Comparison of ENCODE assay signal across 9 cellular contexts in the genomic region with DNA sequence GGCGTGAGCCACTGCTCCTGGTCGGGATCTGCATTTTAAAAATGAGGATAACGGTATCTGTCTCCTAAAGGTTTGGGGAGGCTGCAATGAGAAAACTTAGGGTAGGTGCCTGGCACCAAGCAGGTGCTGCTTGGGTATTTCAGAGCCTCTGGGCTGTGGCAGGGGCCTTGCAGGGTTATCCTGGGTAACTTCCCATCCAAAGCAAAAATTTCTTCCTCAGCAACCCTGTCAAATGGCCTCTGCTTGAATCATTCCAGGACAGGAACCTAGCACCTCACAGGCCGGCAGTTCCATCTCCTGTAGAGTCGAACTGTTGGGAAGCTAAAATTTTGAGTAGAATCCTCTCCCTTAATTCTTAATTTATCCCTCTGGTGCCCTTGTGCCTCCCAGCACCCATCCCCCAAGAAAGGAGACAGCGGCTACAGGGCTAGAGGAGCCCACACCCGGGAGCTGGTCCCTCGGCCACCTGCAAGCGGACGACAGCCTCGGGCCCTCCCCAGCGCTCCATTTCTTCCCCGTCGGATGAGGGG. TPM values are rescaled to one million over a fixed set of nuclear protein-coding genes. Genes with fewer than 3 reads are reported as not detected.
DNase-seq lines count a peak whose midpoint lies in the region; ATAC-seq and TF ChIP-seq lines count a peak whose summit lies in the region.
"Had no signal": no experiment of that assay in that cellular context is flagged by ENCODE, and none has a peak within 500 bp of the region (broad histone marks: within the 10 kb centered on the region; RNA-seq: fewer than 3 reads in every experiment).

No MANE protein-coding gene starts in this region.

- no peak for ATAC-seq in activated CD4-positive, alpha-beta T cell treated with anti-CD3 and anti-CD28 coated beads for 36 hours
- ATAC-seq in stimulated activated memory B cell treated with anti-CD40 and anti-IgM and Interleukin-4, amounts not matched to agents 10 μg/mL and 1 μg/mL and 100 μg/mL, for 72 hours = no peak
- ATAC-seq in GM19455 (IDR thresholded peaks at IDR 0.05; ENCODE audit: unreplicated experiment) (no peak), omental fat pad (ENCODE audit: low FRiP score) (no peak)

- H3K4me1 Mint-ChIP-seq in activated CD4-positive, alpha-beta T cell treated with anti-CD3 and anti-CD28 coated beads for 36 hours = peaks cover 12% of the 10 kb centered on the region
- peaks cover 15% of the 10 kb centered on the region for H3K4me1 Mint-ChIP-seq in stimulated activated memory B cell treated with anti-CD40 and anti-IgM and Interleukin-4, amounts not matched to agents 10 μg/mL and 1 μg/mL and 100 μg/mL, for 72 hours

- no peaks in the 10 kb centered on the region for H3K9me3 Mint-ChIP-seq in activated CD4-positive, alpha-beta T cell treated with anti-CD3 and anti-CD28 coated beads for 36 hours (ENCODE audit: low read depth)
- no peaks in the 10 kb centered on the region for H3K9me3 Mint-ChIP-seq in stimulated activated memory B cell treated with anti-CD40 and anti-IgM and Interleukin-4, amounts not matched to agents 10 μg/mL and 1 μg/mL and 100 μg/mL, for 72 hours

- H3K27ac ChIP-seq in WERI-Rb-1 = no peak overlapping the region
- H3K27ac ChIP-seq in iPS DF 6.9 (ENCODE audit: low read length) = no peak overlapping the region

- H3K36me3 ChIP-seq in WERI-Rb-1 (no peaks in the 10 kb centered on the region), iPS DF 6.9 (ENCODE audit: control insufficient read depth, insufficient read depth, low read length) (no peaks in the 10 kb centered on the region)

- H3K36me3 Mint-ChIP-seq in activated CD4-positive, alpha-beta T cell treated with anti-CD3 and anti-CD28 coated beads for 36 hours (ENCODE audit: low read depth) = no peaks in the 10 kb centered on the region
- H3K36me3 Mint-ChIP-seq in stimulated activated memory B cell treated with anti-CD40 and anti-IgM and Interleukin-4, amounts not matched to agents 10 μg/mL and 1 μg/mL and 100 μg/mL, for 72 hours = no peaks in the 10 kb centered on the region

- H3K27me3 Mint-ChIP-seq in activated CD4-positive, alpha-beta T cell treated with anti-CD3 and anti-CD28 coated beads for 36 hours = peaks cover 19% of the 10 kb centered on the region
- peaks cover 40% of the 10 kb centered on the region for H3K27me3 Mint-ChIP-seq in stimulated activated memory B cell treated with anti-CD40 and anti-IgM and Interleukin-4, amounts not matched to agents 10 μg/mL and 1 μg/mL and 100 μg/mL, for 72 hours

- H3K27me3 ChIP-seq in WERI-Rb-1 (ENCODE audit: insufficient read depth, low read depth, severe bottlenecking) (no peaks in the 10 kb centered on the region), iPS DF 6.9 (ENCODE audit: control insufficient read depth, insufficient read depth, low read length) (peaks cover 11% of the 10 kb centered on the region)

- H3K4me3 ChIP-seq in WERI-Rb-1 (ENCODE audit: low read depth, low read length) = peak overlapping the region; percentile 75
- H3K4me3 ChIP-seq in iPS DF 6.9 (ENCODE audit: low read length) = peak overlapping the region; percentile 34; the same call in 1 of the 2 replicates

- no peaks in the 10 kb centered on the region for H3K9me3 ChIP-seq in WERI-Rb-1 (ENCODE audit: severe bottlenecking)
- H3K9me3 ChIP-seq in iPS DF 6.9 (ENCODE audit: control insufficient read depth, insufficient read depth, low read length) = no peaks in the 10 kb centered on the region

- no peak for DNase-seq in activated CD4-positive, alpha-beta T cell treated with anti-CD3 and anti-CD28 coated beads for 36 hours
- no peak for DNase-seq in activated CD4-positive, alpha-beta T cell treated with anti-CD3 and anti-CD28 coated beads, Interleukin-2, amount 50 U/mL, for 4 hours
- DNase-seq in WERI-Rb-1 (no peak), iPS DF 6.9 (ENCODE audit: low read depth, low spot score) (no peak), HEK293T (ENCODE audit: extremely low spot score) (no peak), omental fat pad (ENCODE audit: low spot score) (no peak)

- peak overlapping the region; percentile 64 for H3K4me3 Mint-ChIP-seq in activated CD4-positive, alpha-beta T cell treated with anti-CD3 and anti-CD28 coated beads for 36 hours
- H3K4me3 Mint-ChIP-seq in stimulated activated memory B cell treated with anti-CD40 and anti-IgM and Interleukin-4, amounts not matched to agents 10 μg/mL and 1 μg/mL and 100 μg/mL, for 72 hours = peak overlapping the region; percentile 42

- POLR2A ChIA-PET in activated CD4-positive, alpha-beta T cell treated with anti-CD3 and anti-CD28 coated beads for 36 hours (lab: Charles Lee) = no interaction called here
- POLR2A ChIA-PET in HEK293T (lab: Yijun Ruan, JAX) = no interaction called here

- intact Hi-C loops in activated CD4-positive, alpha-beta T cell treated with anti-CD3 and anti-CD28 coated beads for 36 hours (cut with DNase I, micrococcal nuclease) = no loop called here

- WGBS in iPS DF 6.9 (ENCODE audit: insufficient coverage, insufficient read length) = no CpG with 5 or more reads among the region's 14 CpGs

- peaks cover 3% of the 10 kb centered on the region for H3K4me1 ChIP-seq in iPS DF 6.9 (ENCODE audit: control insufficient read depth, insufficient read depth, low read length)

- no peak for TF ChIP-seq CTCF in WERI-Rb-1 (IDR thresholded peaks at IDR 0.05; ENCODE audit: low read depth, low read length)
- no peak for TF ChIP-seq CTCF in omental fat pad (IDR thresholded peaks at IDR 0.05)

- CTCF ChIA-PET in activated CD4-positive, alpha-beta T cell treated with anti-CD3 and anti-CD28 coated beads for 36 hours (lab: Charles Lee) = interaction anchor here (0.8 kb wide), 1 partner anchor 10 kb away, joined by 3 read pairs; no protein-coding TSS in a partner anchor
- CTCF ChIA-PET in HEK293T (lab: Yijun Ruan, JAX) = interaction anchor here (0.6 kb wide), 1 partner anchor 12 kb away, joined by 3 read pairs; no protein-coding TSS in a partner anchor

- no peak overlapping the region for H3K27ac Mint-ChIP-seq in activated CD4-positive, alpha-beta T cell treated with anti-CD3 and anti-CD28 coated beads for 36 hours
- no peak overlapping the region for H3K27ac Mint-ChIP-seq in stimulated activated memory B cell treated with anti-CD40 and anti-IgM and Interleukin-4, amounts not matched to agents 10 μg/mL and 1 μg/mL and 100 μg/mL, for 72 hours

TF ChIP-seq in HEK293T, 16 proteins besides CTCF, POLR2A, EP300 and RAD21:
- no peak for TF ChIP-seq FOXA1 (IDR thresholded peaks at IDR 0.05)
- no peak for TF ChIP-seq NFRKB (IDR thresholded peaks at IDR 0.05)
- TF ChIP-seq ELF4 (IDR thresholded peaks at IDR 0.05) = no peak
- no peak for TF ChIP-seq ARNT (IDR thresholded peaks at IDR 0.05)
- no peak for TF ChIP-seq SUZ12 (IDR thresholded peaks at IDR 0.05)

RNA-seq across cellular contexts. Expression of gene CGREF1, which starts 0.9 kb away (rescaled TPM):
- 1 to 10 TPM; 6.4 to 7.0 TPM for total RNA-seq in activated CD4-positive, alpha-beta T cell treated with anti-CD3 and anti-CD28 coated beads for 36 hours
- 1 to 10 TPM; 1.3 to 9.3 (median 5.5) TPM for total RNA-seq in omental fat pad

RNA-seq across cellular contexts. Expression of gene ABHD1, which starts 5.6 kb away (rescaled TPM):
- total RNA-seq in activated CD4-positive, alpha-beta T cell treated with anti-CD3 and anti-CD28 coated beads for 36 hours = under 1 TPM; 0.39 to 0.65 TPM
- total RNA-seq in omental fat pad = 1 to 10 TPM in 1 of 4 donors, under 1 TPM in 2, not detected in 1; 0.50 to 1.1 (median 0.65) TPM
- total RNA-seq: HT1080 had no signal

RNA-seq across cellular contexts. Expression of gene PREB, which starts 16.4 kb away (rescaled TPM):
- total RNA-seq in activated CD4-positive, alpha-beta T cell treated with anti-CD3 and anti-CD28 coated beads for 36 hours = 10 to 100 TPM; 59.7 to 59.9 TPM
- total RNA-seq in omental fat pad = 10 to 100 TPM; 60.7 to 76.5 (median 65.7) TPM

RNA-seq across cellular contexts. Expression of gene PRR30, which starts 21.1 kb away (rescaled TPM):
- not detected for total RNA-seq in activated CD4-positive, alpha-beta T cell treated with anti-CD3 and anti-CD28 coated beads for 36 hours
- not detected for total RNA-seq in omental fat pad
- total RNA-seq: HT1080 had no signal

RNA-seq across cellular contexts. Expression of gene TCF23, which starts 30.7 kb away (rescaled TPM):
- total RNA-seq in activated CD4-positive, alpha-beta T cell treated with anti-CD3 and anti-CD28 coated beads for 36 hours = under 1 TPM in 1 of 2 experiments, not detected in 1; 0.02 TPM
- under 1 TPM in 2 of 4 donors, not detected in 2; 0.12 to 0.56 TPM for total RNA-seq in omental fat pad
- total RNA-seq: HT1080 had no signal
